Comparison of ENCODE assay signal across 8 cellular contexts in genomic region chr10:114470956-114471905, GRCh38.
DNase-seq lines count a peak whose midpoint lies in the region; ATAC-seq and TF ChIP-seq lines count a peak whose summit lies in the region.

No MANE protein-coding gene starts in this region.

- WGBS in suprapubic skin: 33% methylated on average over 11 of the region's 11 CpGs

- CTCF ChIA-PET in PC-3 (lab: Charles Lee): interaction anchor here (0.5 to 1.6 kb wide), 13 partner anchors 11 to 350 kb away, joined by 3 to 12 read pairs (median 5); partner anchors contain the start of gene FHIP2A

- H4K20me1 ChIP-seq in PC-3 (ENCODE audit: low read length): no peaks in the 10 kb centered on the region

- H2AFZ ChIP-seq in PC-3 (ENCODE audit: low read length): no peak overlapping the region

- H3K4me1 ChIP-seq in PC-3 (ENCODE audit: insufficient read depth, low read length) (peaks cover 14% of the 10 kb centered on the region), suprapubic skin (peaks cover 8% of the 10 kb centered on the region)

- POLR2A ChIA-PET in PC-3 (lab: Charles Lee; ENCODE audit: unreplicated experiment): no interaction called here

- H3K27me3 ChIP-seq in PC-3 (ENCODE audit: low read length): no peaks in the 10 kb centered on the region
- H3K27me3 ChIP-seq in suprapubic skin: no peaks in the 10 kb centered on the region

- no peak overlapping the region for H3K27ac ChIP-seq in PC-3 (ENCODE audit: low read length)
- H3K27ac ChIP-seq in suprapubic skin: no peak overlapping the region

- no peak overlapping the region for H3K4me2 ChIP-seq in PC-3 (ENCODE audit: low read length)

- TF ChIP-seq CTCF in PC-3 (conservative IDR thresholded peaks at IDR 0.05; ENCODE audit: low read depth, low read length) (peak; percentile 72), fibroblast of mammary gland (conservative IDR thresholded peaks at IDR 0.05; ENCODE audit: control insufficient read depth, insufficient read depth, low read depth, low read length) (peak; percentile 77), suprapubic skin (IDR thresholded peaks at IDR 0.05) (peak; percentile 77 to 85)

- no TSS peak for BruUV-seq in PC-3 (replicated peaks; lab: Mats Ljungman, UMichigan)

- TF ChIP-seq POLR2A in suprapubic skin (IDR thresholded peaks at IDR 0.05): no peak

- no peaks in the 10 kb centered on the region for H3K9me3 ChIP-seq in PC-3 (ENCODE audit: low read length)
- H3K9me3 ChIP-seq in suprapubic skin: no peaks in the 10 kb centered on the region

- no peaks in the 10 kb centered on the region for H3K79me2 ChIP-seq in PC-3 (ENCODE audit: low read length)

- H3K4me3 ChIP-seq in PC-3 (ENCODE audit: low read length) (no peak overlapping the region), fibroblast of mammary gland (ENCODE audit: control insufficient read depth, low read depth, low read length) (no peak overlapping the region), suprapubic skin (no peak overlapping the region)

- H3K9me2 ChIP-seq in PC-3 (replicated peaks; ENCODE audit: low read length): no peaks in the 10 kb centered on the region

- DNase-seq in DMS53 treated with DMSO at 0.1 percent for 48 hours (lab: John Stamatoyannopoulos, UW; ENCODE audit: unreplicated experiment) (peak; percentile 73), HT-29 (ENCODE audit: low spot score) (peak; percentile 77), PC-3 (peak; percentile 70), activated T-helper 1 cell treated with Interleukin-2 at 50 U/mL for 16 hours (ENCODE audit: low read depth) (peak; percentile 35), fibroblast of mammary gland (ENCODE audit: low read depth) (peak; percentile 75), non-pigmented ciliary epithelial cell (ENCODE audit: low read depth) (peak; percentile 18), suprapubic skin (ENCODE audit: low spot score in 2 of 2) (peak in 1 of 2 donors; percentile 81)

- intact Hi-C loops in PC-3 (cut with micrococcal nuclease): loop anchor here (1.0 to 2.0 kb wide), 3 partner anchors 77 to 316 kb away; no protein-coding TSS in a partner anchor

- ATAC-seq in GM21423 (IDR thresholded peaks at IDR 0.05; ENCODE audit: unreplicated experiment): peak; percentile 90
- peak; percentile 84 for ATAC-seq in PC-3

- H3K36me3 ChIP-seq in PC-3 (ENCODE audit: low read depth, low read length): no peaks in the 10 kb centered on the region
- H3K36me3 ChIP-seq in suprapubic skin: peaks cover 8% of the 10 kb centered on the region

- TF ChIP-seq EP300 in suprapubic skin (IDR thresholded peaks at IDR 0.05): no peak

- H3K9ac ChIP-seq in PC-3 (ENCODE audit: low read length): no peak overlapping the region

- no peaks in the 10 kb centered on the region for H3F3A ChIP-seq in PC-3 (ENCODE audit: low read length, unreplicated experiment)
